29 cellular contexts compared by ENCODE assay signal in the genomic region with DNA sequence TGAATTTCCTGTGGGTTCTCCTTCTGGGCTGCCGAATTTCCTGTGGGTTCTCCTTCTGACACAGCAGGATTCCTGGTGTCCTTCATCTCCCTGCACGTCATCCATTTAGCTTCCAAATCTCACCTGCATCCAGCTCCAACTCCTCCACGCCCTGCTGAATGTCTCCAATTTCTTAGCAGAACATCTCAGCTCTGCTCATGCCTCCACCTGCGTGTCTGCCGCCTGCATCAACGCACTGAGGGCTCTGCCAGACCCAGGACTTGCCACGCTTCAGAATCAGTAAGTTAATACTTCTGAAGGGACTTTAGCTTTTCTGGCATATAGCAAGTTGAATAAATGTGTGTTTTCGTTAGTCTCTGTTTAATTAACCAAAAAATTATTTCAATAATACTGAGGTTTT. TPM values are rescaled to one million over a fixed set of nuclear protein-coding genes. Genes with fewer than 3 reads are reported as not detected.
A peak's percentile ranks its signal among the peaks of the same experiment; 100 is the strongest.
DNase-seq lines count a peak whose midpoint lies in the region; ATAC-seq and TF ChIP-seq lines count a peak whose summit lies in the region.
"Had no signal": no experiment of that assay in that cellular context is flagged by ENCODE, and none has a peak within 500 bp of the region (broad histone marks: within the 10 kb centered on the region; RNA-seq: fewer than 3 reads in every experiment).

No MANE protein-coding gene starts in this region.

- no peaks in the 10 kb centered on the region for H3K79me2 ChIP-seq in neural progenitor cell (ENCODE audit: low read depth)

- H3K9ac ChIP-seq in neural progenitor cell = no peak overlapping the region

- H3K9me3 Mint-ChIP-seq in CD8-positive, alpha-beta memory T cell = peaks cover 10 to 20% (median 11%) of the 10 kb centered on the region in 5 donors
- H3K9me3 Mint-ChIP-seq in naive thymus-derived CD4-positive, alpha-beta T cell = peaks cover 5 to 42% (median 11%) of the 10 kb centered on the region in 11 donors
- peaks cover 15% of the 10 kb centered on the region for H3K9me3 Mint-ChIP-seq in neural progenitor cell

- H3K27me3 Mint-ChIP-seq in CD8-positive, alpha-beta memory T cell = peaks cover 4% of the 10 kb centered on the region in 2 donors
- H3K27me3 Mint-ChIP-seq in naive thymus-derived CD4-positive, alpha-beta T cell = peaks cover 0 to 21% (median 11%) of the 10 kb centered on the region in 5 donors
- peaks cover 3% of the 10 kb centered on the region for H3K27me3 Mint-ChIP-seq in neural progenitor cell (ENCODE audit: insufficient read depth, low read depth)

- peaks cover 24 to 26% (median 25%) of the 10 kb centered on the region in 3 donors for H3K4me1 Mint-ChIP-seq in CD8-positive, alpha-beta memory T cell
- H3K4me1 Mint-ChIP-seq in naive thymus-derived CD4-positive, alpha-beta T cell = peaks cover 7 to 32% (median 24%) of the 10 kb centered on the region in 7 donors
- H3K4me1 Mint-ChIP-seq in neural progenitor cell = no peaks in the 10 kb centered on the region
- H3K4me1 Mint-ChIP-seq: WTC11 had no signal

- H3K4me3 Mint-ChIP-seq in CD8-positive, alpha-beta memory T cell = peak overlapping the region in 2 of 7 donors; percentile 7 to 43
- peak overlapping the region in 1 of 10 donors; percentile 41 for H3K4me3 Mint-ChIP-seq in naive thymus-derived CD4-positive, alpha-beta T cell
- no peak overlapping the region for H3K4me3 Mint-ChIP-seq in neural progenitor cell
- H3K4me3 Mint-ChIP-seq: WTC11 had no signal

- H3K9me3 ChIP-seq in CD8-positive, alpha-beta memory T cell (ENCODE audit: low read length) = peaks cover 3% of the 10 kb centered on the region
- peaks cover 0 to 4% (median 3%) of the 10 kb centered on the region in 3 experiments for H3K9me3 ChIP-seq in naive thymus-derived CD4-positive, alpha-beta T cell (ENCODE audit: control insufficient read depth in 2 of 3, low read length in 3 of 3)
- no peaks in the 10 kb centered on the region for H3K9me3 ChIP-seq in neural progenitor cell (ENCODE audit: low read depth)
- H3K9me3 ChIP-seq: prostate gland, transverse colon had no signal

- intact Hi-C loops in naive thymus-derived CD4-positive, alpha-beta T cell (cut with micrococcal nuclease) = no loop called here

- no peak for ATAC-seq in naive thymus-derived CD4-positive, alpha-beta T cell
- ATAC-seq: body of pancreas, foreskin keratinocyte, K562, Panc1, sciatic nerve, WTC11 had no signal

- H3K4me1 ChIP-seq in CD8-positive, alpha-beta memory T cell (ENCODE audit: insufficient read depth, low read length) = peaks cover 20% of the 10 kb centered on the region
- peaks cover 19 to 22% of the 10 kb centered on the region in 2 donors for H3K4me1 ChIP-seq in naive thymus-derived CD4-positive, alpha-beta T cell (ENCODE audit: control insufficient read depth in 2 of 2, insufficient read depth in 2 of 2, low read length in 2 of 2)
- H3K4me1 ChIP-seq in neural progenitor cell = no peaks in the 10 kb centered on the region
- H3K4me1 ChIP-seq: body of pancreas, esophagus squamous epithelium, foreskin keratinocyte, prostate gland had no signal

- peak; percentile 28 for DNase-seq in activated gamma-delta T cell (lab: John Stamatoyannopoulos, UW)
- no peak for DNase-seq in activated gamma-delta T cell treated with Interleukin-2 at 50 U/mL for 16 hours
- peak in 2 of 5 donors; percentile 21 to 53 for DNase-seq in CD8-positive, alpha-beta memory T cell
- DNase-seq in T-helper 22 cell (ENCODE audit: low read depth) = peak; percentile 31
- peak in 1 of 9 donors; percentile 9 for DNase-seq in naive thymus-derived CD4-positive, alpha-beta T cell
- no peak for DNase-seq in neural progenitor cell (ENCODE audit: low spot score)
- no peak for DNase-seq in NCI-H187 treated with DMSO at 0.1 percent for 48 hours (lab: John Stamatoyannopoulos, UW)
- no peak for DNase-seq in NCI-H226
- DNase-seq: activated CD4-positive, alpha-beta T cell treated with anti-CD3 and anti-CD28 coated beads, Interleukin-2, amount 50 U/mL, for 1 hour; activated CD8-positive, alpha-beta memory T cell treated with anti-CD3 and anti-CD28 coated beads, Interleukin-2, amount 50 U/mL, for 48 hours; body of pancreas; COR-L47; esophagus squamous epithelium; foreskin keratinocyte; NCI-H1092 treated with DMSO at 0.1 percent for 48 hours; NCI-H187; NCI-H526; nucleus accumbens; Right ventricle myocardium superior; stimulated activated CD4-positive, alpha-beta T cell treated with anti-CD3 and anti-CD28 coated beads, Interleukin-2, amount 100 ng/mL, for 48 hours; transverse colon had no signal

- H3K27me3 ChIP-seq in CD8-positive, alpha-beta memory T cell (ENCODE audit: insufficient read depth, low read length, poor library complexity, severe bottlenecking) = no peaks in the 10 kb centered on the region
- H3K27me3 ChIP-seq in naive thymus-derived CD4-positive, alpha-beta T cell (ENCODE audit: control insufficient read depth in 2 of 2, insufficient read depth in 2 of 2, low read length in 2 of 2) = no peaks in the 10 kb centered on the region
- no peaks in the 10 kb centered on the region for H3K27me3 ChIP-seq in neural progenitor cell
- H3K27me3 ChIP-seq: body of pancreas, esophagus squamous epithelium, foreskin keratinocyte, transverse colon had no signal

- H3K36me3 Mint-ChIP-seq in CD8-positive, alpha-beta memory T cell = no peaks in the 10 kb centered on the region
- H3K36me3 Mint-ChIP-seq in naive thymus-derived CD4-positive, alpha-beta T cell = peaks cover 0 to 10% (median 0%) of the 10 kb centered on the region in 5 donors
- no peaks in the 10 kb centered on the region for H3K36me3 Mint-ChIP-seq in neural progenitor cell

- no peak overlapping the region for H3K4me3 ChIP-seq in CD8-positive, alpha-beta memory T cell (ENCODE audit: low read length)
- no peak overlapping the region for H3K4me3 ChIP-seq in naive thymus-derived CD4-positive, alpha-beta T cell (ENCODE audit: low read length)
- no peak overlapping the region for H3K4me3 ChIP-seq in neural progenitor cell
- H3K4me3 ChIP-seq: body of pancreas, esophagus squamous epithelium, K562, prostate gland, transverse colon had no signal

- H3F3A ChIP-seq in neural progenitor cell (ENCODE audit: low read depth) = no peaks in the 10 kb centered on the region

- H2AFZ ChIP-seq in neural progenitor cell (replicated peaks) = no peak overlapping the region

- POLR2A ChIA-PET in CD8-positive, alpha-beta memory T cell (lab: Charles Lee) = no interaction called here
- POLR2A ChIA-PET in naive thymus-derived CD4-positive, alpha-beta T cell (lab: Charles Lee) = no interaction called here

- no peak for TF ChIP-seq CTCF in neural progenitor cell (IDR thresholded peaks at IDR 0.05)

- no peak overlapping the region for H3K4me2 ChIP-seq in neural progenitor cell

- CTCF ChIA-PET in CD8-positive, alpha-beta memory T cell (lab: Charles Lee) = no interaction called here
- CTCF ChIA-PET in naive thymus-derived CD4-positive, alpha-beta T cell (lab: Charles Lee) = no interaction called here

- H3K27ac ChIP-seq in CD8-positive, alpha-beta memory T cell (ENCODE audit: low read depth, low read length) = no peak overlapping the region
- H3K27ac ChIP-seq in naive thymus-derived CD4-positive, alpha-beta T cell (ENCODE audit: low read depth, low read length) = no peak overlapping the region
- H3K27ac ChIP-seq in neural progenitor cell = no peak overlapping the region
- H3K27ac ChIP-seq: body of pancreas, esophagus squamous epithelium, foreskin keratinocyte, prostate gland, transverse colon had no signal

- no peaks in the 10 kb centered on the region for H3K36me3 ChIP-seq in CD8-positive, alpha-beta memory T cell (ENCODE audit: insufficient read depth, low read length)
- no peaks in the 10 kb centered on the region for H3K36me3 ChIP-seq in naive thymus-derived CD4-positive, alpha-beta T cell (ENCODE audit: control insufficient read depth in 2 of 3, insufficient read depth in 3 of 3, low read length in 3 of 3)
- no peaks in the 10 kb centered on the region for H3K36me3 ChIP-seq in neural progenitor cell
- H3K36me3 ChIP-seq: esophagus squamous epithelium, prostate gland, transverse colon had no signal

- no peaks in the 10 kb centered on the region for H4K20me1 ChIP-seq in neural progenitor cell (ENCODE audit: low read depth)

- H3K27ac Mint-ChIP-seq in CD8-positive, alpha-beta memory T cell = peak overlapping the region; percentile 16 to 91 (median 78)
- peak overlapping the region in 8 of 9 donors; percentile 13 to 82 (median 54) for H3K27ac Mint-ChIP-seq in naive thymus-derived CD4-positive, alpha-beta T cell
- H3K27ac Mint-ChIP-seq in neural progenitor cell = no peak overlapping the region
- H3K27ac Mint-ChIP-seq: WTC11 had no signal

RNA-seq across cellular contexts. Expression of a gene that starts 31.1 kb away (rescaled TPM):
- total RNA-seq in CD8-positive, alpha-beta memory T cell = under 1 TPM; 0.15 to 0.31 TPM
- polyA plus RNA-seq in CD8-positive, alpha-beta memory T cell = 0.61 TPM
- total RNA-seq in naive thymus-derived CD4-positive, alpha-beta T cell = 1 to 10 TPM in 1 of 5 experiments, under 1 TPM in 2, not detected in 2; 0.27 to 1.3 (median 0.98) TPM
- polyA plus RNA-seq in naive thymus-derived CD4-positive, alpha-beta T cell = not detected
- total RNA-seq in neural progenitor cell (ENCODE audit: low replicate concordance) = 0.92 and 3.1 TPM in 2 replicates
- total RNA-seq: A673, dermis microvascular lymphatic vessel endothelial cell, foreskin keratinocyte, kidney epithelial cell had no signal
- polyA plus RNA-seq: foreskin keratinocyte, K562 had no signal

Comparison
In these comparisons a context has a peak if more than half of its experiments do, and no peak if none do; other contexts are left out.
1. DNase-seq: peak in activated gamma-delta T cell (single experiment) and T-helper 22 cell (single experiment); none in activated gamma-delta T cell treated with Interleukin-2 at 50 U/mL for 16 hours (single experiment), neural progenitor cell (single experiment), NCI-H187 treated with DMSO at 0.1 percent for 48 hours (single experiment) and NCI-H226 (single experiment).